14 cellular contexts compared by ENCODE assay signal in genomic region chr9:133758228-133758627, GRCh38.
"Had no signal": no experiment of that assay in that cellular context is flagged by ENCODE, and none has a peak within 500 bp of the region (broad histone marks: within the 10 kb centered on the region; RNA-seq: fewer than 3 reads in every experiment).

No MANE protein-coding gene starts in this region.

- ATAC-seq: activated T-cell treated with anti-CD3 and anti-CD28 coated beads, Interleukin-2, amount 50 U/mL, for 4 hours; naive thymus-derived CD4-positive, alpha-beta T cell; sciatic nerve; T-helper 17 cell had no signal

- H3K9me3 Mint-ChIP-seq: activated CD4-positive, alpha-beta T cell treated with anti-CD3 and anti-CD28 coated beads, Interleukin-2, amount 10 ng/mL, durations not matched to agents 7 days and 5 days; activated T-cell treated with anti-CD3 and anti-CD28 coated beads, Interleukin-2, amount 50 U/mL, for 4 hours had no signal

- H3K36me3 Mint-ChIP-seq: naive thymus-derived CD4-positive, alpha-beta T cell had no signal

- H3K4me3 Mint-ChIP-seq: activated CD4-positive, alpha-beta T cell treated with anti-CD3 and anti-CD28 coated beads, Interleukin-2, amount 10 ng/mL, durations not matched to agents 7 days and 5 days; activated T-cell treated with anti-CD3 and anti-CD28 coated beads, Interleukin-2, amount 50 U/mL, for 4 hours; naive thymus-derived CD4-positive, alpha-beta T cell; T-helper 17 cell had no signal

- H3K27ac Mint-ChIP-seq: activated CD4-positive, alpha-beta T cell treated with anti-CD3 and anti-CD28 coated beads, Interleukin-2, amount 10 ng/mL, durations not matched to agents 7 days and 5 days; naive thymus-derived CD4-positive, alpha-beta T cell; T-helper 17 cell had no signal

- H3K4me1 Mint-ChIP-seq: activated CD4-positive, alpha-beta T cell treated with anti-CD3 and anti-CD28 coated beads, Interleukin-2, amount 10 ng/mL, durations not matched to agents 7 days and 5 days; T-helper 17 cell had no signal

- H3K4me3 ChIP-seq: lung had no signal

- DNase-seq: activated CD4-positive, alpha-beta T cell treated with anti-CD3 and anti-CD28 coated beads, Interleukin-2, amount 10 ng/mL, durations not matched to agents 7 days and 5 days; activated CD4-positive, CD25-positive, alpha-beta regulatory T cell; activated T-cell treated with anti-CD3 and anti-CD28 coated beads, Interleukin-2, amount 50 U/mL, for 4 hours; caudate nucleus; cortex of kidney; erythroblast; hypothalamus; naive thymus-derived CD4-positive, alpha-beta T cell; nucleus accumbens; stimulated activated CD4-positive, alpha-beta T cell treated with anti-CD3 and anti-CD28 coated beads, Interleukin-2, amount 100 ng/mL, for 24 hours; stimulated activated naive CD4-positive, alpha-beta T cell; T-helper 17 cell had no signal
